ENCODE assay signal across 1 cellular context in genomic region chr10:5782174-5782573, GRCh38.
TF ChIP-seq lines count a peak whose summit lies in the region.

No MANE protein-coding gene starts in this region.

TF ChIP-seq in K562, 482 proteins besides CTCF, POLR2A, EP300 and RAD21 (continued from another document):
- TF ChIP-seq MAFF (IDR thresholded peaks at IDR 0.05; ENCODE audit: low read length) (peak; percentile 32; the same call in 1 of the 2 replicates), RBM25 (IDR thresholded peaks at IDR 0.05; ENCODE audit: low read depth, low read length, severe bottlenecking) (peak; percentile 54), ZFP36 (IDR thresholded peaks at IDR 0.05; ENCODE audit: low read depth, low read length, partially characterized antibody) (peak; percentile 18), PHTF2 (CRISPR knock-in tag; IDR thresholded peaks at IDR 0.05) (no peak), ZNF263 (CRISPR knock-in tag; IDR thresholded peaks at IDR 0.05; ENCODE audit: borderline replicate concordance) (no peak), CREB5 (CRISPR knock-in tag; IDR thresholded peaks at IDR 0.05) (no peak), ZNF76 (CRISPR knock-in tag; IDR thresholded peaks at IDR 0.05; ENCODE audit: borderline replicate concordance) (no peak)
TF ChIP-seq in K562: peak in this region for 8.
